In the genomic region with DNA sequence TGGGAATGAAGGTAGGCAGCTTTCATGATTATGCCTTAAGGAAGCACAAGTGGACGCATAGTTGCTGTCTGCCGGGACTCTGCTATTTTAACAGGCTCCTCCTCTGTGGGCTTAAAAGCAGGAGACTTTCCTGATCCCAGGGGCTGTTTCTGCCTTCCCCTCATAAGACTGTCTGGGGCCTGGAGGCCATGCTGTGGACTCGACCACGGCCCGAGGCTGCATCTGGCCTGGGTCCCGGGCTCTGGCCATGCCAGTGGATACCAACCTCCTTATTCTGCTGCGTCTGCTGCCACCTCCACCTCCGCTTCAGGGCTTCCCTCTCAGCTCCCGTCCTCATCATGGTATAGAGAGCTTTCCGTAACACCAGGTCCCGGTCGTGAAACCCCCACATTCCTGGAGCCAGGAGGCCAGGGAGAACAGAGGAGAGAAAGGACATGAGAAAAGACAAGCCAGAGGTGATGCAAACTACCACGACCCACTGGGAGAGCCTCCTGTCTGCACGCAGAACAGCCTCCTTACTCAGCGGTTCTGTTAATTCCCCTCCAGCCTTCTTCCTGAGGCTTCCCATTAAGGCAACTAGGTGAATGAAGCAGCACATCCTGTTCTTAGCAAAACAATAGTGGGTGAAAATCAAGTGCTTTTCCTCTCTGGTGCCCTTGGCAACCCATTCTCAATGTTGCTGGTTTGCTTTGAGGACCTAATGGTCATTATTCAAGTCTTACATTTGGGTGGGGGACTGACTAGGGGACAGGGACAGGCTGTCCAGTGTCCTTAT, we compare ENCODE assay signal across 24 cellular contexts.
"Had no signal": no experiment of that assay in that cellular context is flagged by ENCODE, and none has a peak within 500 bp of the region (broad histone marks: within the 10 kb centered on the region; RNA-seq: fewer than 3 reads in every experiment).

No MANE protein-coding gene starts in this region.

- H3K27me3 Mint-ChIP-seq: activated CD8-positive, alpha-beta T cell treated with anti-CD3 and anti-CD28 coated beads for 36 hours had no signal

- H3K4me1 ChIP-seq: stomach, testis, upper lobe of left lung had no signal

- H3K9me3 ChIP-seq: ovary, stomach, testis, upper lobe of left lung had no signal

- DNase-seq: activated CD4-positive, alpha-beta T cell treated with anti-CD3 and anti-CD28 coated beads, Interleukin-2, amount 10 ng/mL, durations not matched to agents 24 days and 14 days; activated CD8-positive, alpha-beta T cell treated with anti-CD3 and anti-CD28 coated beads for 36 hours; activated naive CD4-positive, alpha-beta T cell; activated naive CD8-positive, alpha-beta T cell treated with anti-CD3 and anti-CD28 coated beads for 36 hours; activated T-cell treated with anti-CD3 and anti-CD28 coated beads, Interleukin-2, amount 50 U/mL, for 1 hour; amniotic stem cell; dorsolateral prefrontal cortex; foreskin melanocyte; glutamatergic neuron; hippocampal formation; islet precursor cell; left colon; mammary epithelial cell; ovary; stimulated activated CD4-positive, alpha-beta T cell treated with anti-CD3 and anti-CD28 coated beads, Interleukin-4, amount 100 ng/mL, for 24 hours; stomach; T-helper 1 cell; T-helper 9 cell; testis had no signal

- H3K27ac ChIP-seq: cardiac muscle cell, ovary, stomach, testis, upper lobe of left lung had no signal

- H3K9me3 Mint-ChIP-seq: activated CD4-positive, alpha-beta T cell treated with anti-CD3 and anti-CD28 coated beads, Interleukin-2, amount 10 ng/mL, durations not matched to agents 24 days and 14 days; activated CD8-positive, alpha-beta T cell treated with anti-CD3 and anti-CD28 coated beads for 36 hours; neural crest cell; stimulated activated effector memory CD8-positive, alpha-beta T cell treated with anti-CD3 and anti-CD28 coated beads, Interleukin-12 subunit alpha, Interleukin-12 subunit beta, amount 100 ng/mL, for 72 hours had no signal

- H3K36me3 ChIP-seq: cardiac muscle cell, ovary, upper lobe of left lung had no signal

- H3K4me3 ChIP-seq: cardiac muscle cell, dorsolateral prefrontal cortex, ovary, stomach, testis, upper lobe of left lung had no signal

- H3K27me3 ChIP-seq: cardiac muscle cell, dorsolateral prefrontal cortex, ovary, stomach, testis, upper lobe of left lung had no signal

- H3K4me3 Mint-ChIP-seq: activated CD4-positive, alpha-beta T cell treated with anti-CD3 and anti-CD28 coated beads, Interleukin-2, amount 10 ng/mL, durations not matched to agents 24 days and 14 days; activated CD8-positive, alpha-beta T cell treated with anti-CD3 and anti-CD28 coated beads for 36 hours; activated naive CD8-positive, alpha-beta T cell treated with anti-CD3 and anti-CD28 coated beads for 36 hours; activated T-helper 17 cell treated with anti-CD3 and anti-CD28 coated beads, Interleukin-2, amount 50 U/mL, for 72 hours; neural crest cell; stimulated activated effector memory CD8-positive, alpha-beta T cell treated with anti-CD3 and anti-CD28 coated beads, Interleukin-12 subunit alpha, Interleukin-12 subunit beta, amount 100 ng/mL, for 72 hours had no signal

- H3K27ac Mint-ChIP-seq: activated CD4-positive, alpha-beta T cell treated with anti-CD3 and anti-CD28 coated beads, Interleukin-2, amount 10 ng/mL, durations not matched to agents 24 days and 14 days; activated CD8-positive, alpha-beta T cell treated with anti-CD3 and anti-CD28 coated beads for 36 hours; activated naive CD8-positive, alpha-beta T cell treated with anti-CD3 and anti-CD28 coated beads for 36 hours; activated T-helper 17 cell treated with anti-CD3 and anti-CD28 coated beads, Interleukin-2, amount 50 U/mL, for 72 hours; stimulated activated effector memory CD8-positive, alpha-beta T cell treated with anti-CD3 and anti-CD28 coated beads, Interleukin-12 subunit alpha, Interleukin-12 subunit beta, amount 100 ng/mL, for 72 hours had no signal

- H3K4me1 Mint-ChIP-seq: activated CD4-positive, alpha-beta T cell treated with anti-CD3 and anti-CD28 coated beads, Interleukin-2, amount 10 ng/mL, durations not matched to agents 24 days and 14 days; activated naive CD8-positive, alpha-beta T cell treated with anti-CD3 and anti-CD28 coated beads for 36 hours; activated T-helper 17 cell treated with anti-CD3 and anti-CD28 coated beads, Interleukin-2, amount 50 U/mL, for 72 hours; stimulated activated effector memory CD8-positive, alpha-beta T cell treated with anti-CD3 and anti-CD28 coated beads, Interleukin-12 subunit alpha, Interleukin-12 subunit beta, amount 100 ng/mL, for 72 hours had no signal

- H3K36me3 Mint-ChIP-seq: activated naive CD8-positive, alpha-beta T cell treated with anti-CD3 and anti-CD28 coated beads for 36 hours; stimulated activated effector memory CD8-positive, alpha-beta T cell treated with anti-CD3 and anti-CD28 coated beads, Interleukin-12 subunit alpha, Interleukin-12 subunit beta, amount 100 ng/mL, for 72 hours had no signal
